Comparison of ENCODE assay signal across 1 cellular context in the genomic region with DNA sequence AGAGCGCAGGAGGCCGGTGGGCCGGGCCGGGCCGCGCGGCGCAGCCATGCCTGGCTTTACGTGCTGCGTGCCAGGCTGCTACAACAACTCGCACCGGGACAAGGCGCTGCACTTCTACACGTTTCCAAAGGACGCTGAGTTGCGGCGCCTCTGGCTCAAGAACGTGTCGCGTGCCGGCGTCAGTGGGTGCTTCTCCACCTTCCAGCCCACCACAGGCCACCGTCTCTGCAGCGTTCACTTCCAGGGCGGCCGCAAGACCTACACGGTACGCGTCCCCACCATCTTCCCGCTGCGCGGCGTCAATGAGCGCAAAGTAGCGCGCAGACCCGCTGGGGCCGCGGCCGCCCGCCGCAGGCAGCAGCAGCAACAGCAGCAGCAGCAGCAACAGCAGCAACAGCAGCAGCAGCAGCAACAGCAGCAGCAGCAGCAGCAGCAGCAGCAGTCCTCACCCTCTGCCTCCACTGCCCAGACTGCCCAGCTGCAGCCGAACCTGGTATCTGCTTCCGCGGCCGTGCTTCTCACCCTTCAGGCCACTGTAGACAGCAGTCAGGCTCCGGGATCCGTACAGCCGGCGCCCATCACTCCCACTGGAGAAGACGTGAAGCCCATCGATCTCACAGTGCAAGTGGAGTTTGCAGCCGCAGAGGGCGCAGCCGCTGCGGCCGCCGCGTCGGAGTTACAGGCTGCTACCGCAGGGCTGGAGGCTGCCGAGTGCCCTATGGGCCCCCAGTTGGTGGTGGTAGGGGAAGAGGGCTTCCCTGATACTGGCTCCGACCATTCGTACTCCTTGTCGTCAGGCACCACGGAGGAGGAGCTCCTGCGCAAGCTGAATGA.
TF ChIP-seq lines count a peak whose summit lies in the region.

No MANE protein-coding gene starts in this region.

TF ChIP-seq in GM23338, 12 proteins besides CTCF, POLR2A, EP300 and RAD21 (continued from another document):
- no peak for TF ChIP-seq ZNF462 (CRISPR knock-in tag; IDR thresholded peaks at IDR 0.05)
- TF ChIP-seq CREB1 (CRISPR knock-in tag; IDR thresholded peaks at IDR 0.05; ENCODE audit: low read depth) = no peak
- TF ChIP-seq ZNF114 (CRISPR knock-in tag; IDR thresholded peaks at IDR 0.05) = no peak
